8 cellular contexts compared by ENCODE assay signal in genomic region chr2:177763532-177764265, GRCh38.
DNase-seq lines count a peak whose midpoint lies in the region; ATAC-seq and TF ChIP-seq lines count a peak whose summit lies in the region.

No MANE protein-coding gene starts in this region.

- DNase-seq in GDM1 (lab: John Stamatoyannopoulos, UW) (peak; percentile 56), GOT3 (lab: John Stamatoyannopoulos, UW) (peak; percentile 35), KG1 (lab: John Stamatoyannopoulos, UW) (peak; percentile 41), SHP77 (lab: John Stamatoyannopoulos, UW) (peak; percentile 29 to 72), glomerular endothelial cell (ENCODE audit: extremely low read depth, low read depth, low spot score) (peak; percentile 52), pons (ENCODE audit: low spot score) (peak; percentile 68), upper lobe of left lung (peak; percentile 45 to 65)
- peak; percentile 52 for DNase-seq in activated T-helper 9 cell treated with anti-CD3 and anti-CD28 coated beads, Interleukin-2, amount 50 U/mL, for 16 hours (ENCODE audit: low read depth)

- H3K4me3 ChIP-seq in upper lobe of left lung, result no peak overlapping the region

- peak; percentile 89 to 91 for ATAC-seq in upper lobe of left lung (ENCODE audit: low FRiP score in 2 of 2)

- no peaks in the 10 kb centered on the region for H3K27me3 ChIP-seq in upper lobe of left lung

- peak; percentile 55 to 80 (median 68) for TF ChIP-seq CTCF in upper lobe of left lung (IDR thresholded peaks at IDR 0.05)

- peaks cover 3 to 8% (median 5%) of the 10 kb centered on the region in 4 donors for H3K4me1 ChIP-seq in upper lobe of left lung

- H3K9me3 ChIP-seq in upper lobe of left lung, result no peaks in the 10 kb centered on the region

- no peak for TF ChIP-seq POLR2A in upper lobe of left lung (IDR thresholded peaks at IDR 0.05)

- H3K36me3 ChIP-seq in upper lobe of left lung, result no peaks in the 10 kb centered on the region

- H3K27ac ChIP-seq in upper lobe of left lung, result no peak overlapping the region

- no peak for TF ChIP-seq EP300 in upper lobe of left lung (IDR thresholded peaks at IDR 0.05)

- WGBS in upper lobe of left lung, 2 donors, result 35 to 47% methylated on average over 8 to 11 of the region's 14 CpGs
